In the genomic region with DNA sequence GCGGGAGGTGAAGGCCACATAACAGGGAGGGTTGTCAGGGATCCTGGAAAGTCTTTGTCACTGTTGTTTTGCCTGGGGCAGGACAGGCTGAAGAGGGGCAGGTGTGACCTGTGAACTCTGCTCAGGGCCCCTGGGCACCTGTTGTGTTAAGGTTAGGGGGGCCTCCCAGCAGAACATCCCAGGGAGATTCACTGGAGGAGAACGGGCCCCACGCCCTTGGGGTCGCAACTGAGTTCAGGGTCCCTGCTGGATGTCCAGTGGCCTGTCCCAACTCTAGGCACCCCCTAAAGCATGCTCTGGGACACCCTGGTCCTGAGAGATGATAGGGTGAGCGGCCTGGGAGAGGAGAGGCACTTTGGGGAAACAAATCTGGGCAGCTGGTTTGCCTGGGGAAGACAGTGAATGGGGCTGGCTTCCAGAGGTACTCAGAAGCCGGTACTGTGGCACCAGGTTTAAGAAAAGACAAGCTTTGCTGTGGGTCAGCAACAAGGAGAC, we compare ENCODE assay signal across 21 cellular contexts. TPM values are rescaled to one million over a fixed set of nuclear protein-coding genes. Genes with fewer than 3 reads are reported as not detected.
DNase-seq lines count a peak whose midpoint lies in the region; ATAC-seq, FAIRE-seq and TF ChIP-seq lines count a peak whose summit lies in the region.
"Had no signal": no experiment of that assay in that cellular context is flagged by ENCODE, and none has a peak within 500 bp of the region (broad histone marks: within the 10 kb centered on the region; RNA-seq: fewer than 3 reads in every experiment).

No MANE protein-coding gene starts in this region.

- H3K9ac ChIP-seq in neural progenitor cell (no peak overlapping the region), PC-3 (ENCODE audit: low read length) (no peak overlapping the region)
- H3K9ac ChIP-seq: SK-N-SH had no signal

- H3K36me3 ChIP-seq in Panc1 (ENCODE audit: control insufficient read depth, insufficient read depth, low read length) (no peaks in the 10 kb centered on the region), neural progenitor cell (no peaks in the 10 kb centered on the region), PC-3 (ENCODE audit: low read depth, low read length) (no peaks in the 10 kb centered on the region)
- H3K36me3 ChIP-seq: BE2C, HAP-1 had no signal

- peaks cover 6% of the 10 kb centered on the region for H3K9me3 Mint-ChIP-seq in neural progenitor cell
- H3K9me3 Mint-ChIP-seq: CD8-positive, alpha-beta T cell had no signal

- in situ Hi-C loops in Panc1 (cut with HindIII; ENCODE audit: low pct_unique_long_range_greater_than_20kb, low sequenced_read_pairs): no loop called here

- DNase-seq in AG08396 (ENCODE audit: low spot score) (peak; percentile 4), AG20443 (ENCODE audit: low spot score) (peak; percentile 4), Panc1 (ENCODE audit: low read depth, low spot score) (no peak), neural progenitor cell (ENCODE audit: low spot score) (no peak), RCC 7860 (ENCODE audit: low spot score) (no peak), PC-3 (no peak), activated gamma-delta T cell (lab: John Stamatoyannopoulos, UW) (no peak)
- DNase-seq: BE2C, DMS79 treated with DMSO at 0.1 percent for 48 hours, NCI-H1105 treated with DMSO at 0.1 percent for 48 hours, NCI-H1694 treated with DMSO at 0.1 percent for 48 hours, NCI-H2107, NCI-H2227 treated with DMSO at 0.1 percent for 48 hours, NCI-H524, SHP77 had no signal

- H3K27me3 ChIP-seq in Panc1 (ENCODE audit: control insufficient read depth, insufficient read depth, low read length) (peaks cover 14% of the 10 kb centered on the region), neural progenitor cell (peaks cover 8% of the 10 kb centered on the region), PC-3 (ENCODE audit: low read length) (peaks cover 57% of the 10 kb centered on the region)

- no peak overlapping the region for H3K27ac ChIP-seq in Panc1 (ENCODE audit: low read length)
- H3K27ac ChIP-seq in neural progenitor cell: no peak overlapping the region
- H3K27ac ChIP-seq in PC-3 (ENCODE audit: low read length): no peak overlapping the region

- CTCF ChIA-PET in Panc1 (lab: Charles Lee): no interaction called here
- CTCF ChIA-PET in PC-3 (lab: Charles Lee): no interaction called here

- intact Hi-C loops in Panc1 (cut with micrococcal nuclease; ENCODE audit: unreplicated experiment): no loop called here
- intact Hi-C loops in PC-3 (cut with micrococcal nuclease): no loop called here

- H3K27ac Mint-ChIP-seq in neural progenitor cell: peak overlapping the region; percentile 72
- H3K27ac Mint-ChIP-seq: CD8-positive, alpha-beta T cell had no signal

- BruUV-seq in Panc1 (replicated peaks; lab: Mats Ljungman, UMichigan) (no TSS peak), PC-3 (replicated peaks; lab: Mats Ljungman, UMichigan) (no TSS peak)

- H3K79me2 ChIP-seq in neural progenitor cell (ENCODE audit: low read depth): no peaks in the 10 kb centered on the region
- H3K79me2 ChIP-seq in PC-3 (ENCODE audit: low read length): no peaks in the 10 kb centered on the region

- peaks cover 15% of the 10 kb centered on the region for H3K27me3 Mint-ChIP-seq in neural progenitor cell (ENCODE audit: insufficient read depth, low read depth)

- H4K20me1 ChIP-seq in neural progenitor cell (ENCODE audit: low read depth): no peaks in the 10 kb centered on the region
- no peaks in the 10 kb centered on the region for H4K20me1 ChIP-seq in PC-3 (ENCODE audit: low read length)

- ATAC-seq in Panc1 (0 out of 2 replicates have a peak, but pooled peaks have one; percentile 18), PC-3 (no peak)
- ATAC-seq: CD8-positive, alpha-beta T cell had no signal

- H3F3A ChIP-seq in neural progenitor cell (ENCODE audit: low read depth) (no peaks in the 10 kb centered on the region), PC-3 (ENCODE audit: low read length, unreplicated experiment) (no peaks in the 10 kb centered on the region)

- TF ChIP-seq CTCF in Panc1 (IDR thresholded peaks at IDR 0.05) (no peak), neural progenitor cell (IDR thresholded peaks at IDR 0.05) (no peak), PC-3 (conservative IDR thresholded peaks at IDR 0.05; ENCODE audit: low read depth, low read length) (no peak)

- H3K4me2 ChIP-seq in neural progenitor cell (no peak overlapping the region), PC-3 (ENCODE audit: low read length) (no peak overlapping the region)
- H3K4me2 ChIP-seq: SK-N-SH had no signal

- no peak overlapping the region for H3K4me3 ChIP-seq in Panc1 (ENCODE audit: low read depth in 2 of 2, low read length in 2 of 2)
- H3K4me3 ChIP-seq in neural progenitor cell: no peak overlapping the region
- H3K4me3 ChIP-seq in PC-3 (ENCODE audit: low read length): no peak overlapping the region
- H3K4me3 ChIP-seq: HAP-1 had no signal

- H3K9me3 ChIP-seq in Panc1 (ENCODE audit: control insufficient read depth, insufficient read depth, low read depth, low read length): no peaks in the 10 kb centered on the region
- no peaks in the 10 kb centered on the region for H3K9me3 ChIP-seq in neural progenitor cell (ENCODE audit: low read depth)
- H3K9me3 ChIP-seq in PC-3 (ENCODE audit: low read length): no peaks in the 10 kb centered on the region
- H3K9me3 ChIP-seq: BE2C, HAP-1, SK-N-SH had no signal

- no peaks in the 10 kb centered on the region for H3K36me3 Mint-ChIP-seq in neural progenitor cell
- H3K36me3 Mint-ChIP-seq: CD8-positive, alpha-beta T cell had no signal

- peaks cover 28% of the 10 kb centered on the region for H3K4me1 Mint-ChIP-seq in neural progenitor cell

- no peak for FAIRE-seq in RCC 7860 (lab: Jason Lieb, UNC)
- FAIRE-seq: HTR-8/SVneo had no signal

- H3K9me2 ChIP-seq in PC-3 (replicated peaks; ENCODE audit: low read length): no peaks in the 10 kb centered on the region
- H3K9me2 ChIP-seq: SK-N-SH had no signal

- POLR2A ChIA-PET in Panc1 (lab: Charles Lee): no interaction called here
- POLR2A ChIA-PET in PC-3 (lab: Charles Lee; ENCODE audit: unreplicated experiment): no interaction called here

- H2AFZ ChIP-seq in neural progenitor cell (replicated peaks) (peak overlapping the region; percentile 28), PC-3 (ENCODE audit: low read length) (no peak overlapping the region)

- no peak overlapping the region for H3K4me3 Mint-ChIP-seq in neural progenitor cell
- H3K4me3 Mint-ChIP-seq: CD8-positive, alpha-beta T cell had no signal

- H3K4me1 ChIP-seq in Panc1 (ENCODE audit: control insufficient read depth, insufficient read depth, low read length) (no peaks in the 10 kb centered on the region), neural progenitor cell (peaks cover 21% of the 10 kb centered on the region), PC-3 (ENCODE audit: insufficient read depth, low read length) (no peaks in the 10 kb centered on the region)
- H3K4me1 ChIP-seq: HAP-1 had no signal

RNA-seq across cellular contexts. Expression of a gene that starts 22.9 kb away (rescaled TPM):
- total RNA-seq in Panc1 (2021; ENCODE audit: unreplicated experiment) (1.3 TPM), neural progenitor cell (ENCODE audit: low replicate concordance) (0.34 and 0.74 TPM in 2 replicates), PC-3 (2014; rRNA removed) (2.4 and 5.2 TPM in 2 replicates)
- 2.3 TPM for polyA plus RNA-seq in Panc1 (2012; ENCODE audit: insufficient read length)
- total RNA-seq: G401 had no signal

RNA-seq across cellular contexts. Expression of a gene that starts 34.5 kb away (rescaled TPM):
- not detected for total RNA-seq in Panc1 (2021; ENCODE audit: unreplicated experiment)
- not detected for polyA plus RNA-seq in Panc1 (2012; ENCODE audit: insufficient read length)
- not detected in 2 replicates for total RNA-seq in neural progenitor cell (ENCODE audit: low replicate concordance)
- total RNA-seq in PC-3 (2014; rRNA removed): not detected in 2 replicates
- total RNA-seq: CD8-positive, alpha-beta T cell; G401; LHCN-M2 had no signal
- polyA plus RNA-seq: SK-N-SH had no signal

RNA-seq across cellular contexts. Expression of a gene that starts 43.5 kb away (rescaled TPM):
- total RNA-seq in Panc1 (2021; ENCODE audit: unreplicated experiment) (not detected), neural progenitor cell (ENCODE audit: low replicate concordance) (not detected in 2 replicates), PC-3 (2014; rRNA removed) (not detected in 2 replicates)
- polyA plus RNA-seq in Panc1 (2012; ENCODE audit: insufficient read length): not detected
- total RNA-seq: CD8-positive, alpha-beta T cell; G401; LHCN-M2 had no signal
- polyA plus RNA-seq: SK-N-SH had no signal

Comparison
In these comparisons a context has a peak if more than half of its experiments do, and no peak if none do; other contexts are left out.
1. DNase-seq: peak in AG08396 (single experiment) and AG20443 (single experiment); none in Panc1 (single experiment), neural progenitor cell (single experiment), RCC 7860 (single experiment), PC-3 (single experiment) and activated gamma-delta T cell (single experiment).